15 cellular contexts compared by ENCODE assay signal in genomic region chr4:20520901-20521300, GRCh38.
A peak's percentile ranks its signal among the peaks of the same experiment; 100 is the strongest.
DNase-seq lines count a peak whose midpoint lies in the region; ATAC-seq and TF ChIP-seq lines count a peak whose summit lies in the region.
"Had no signal": no experiment of that assay in that cellular context is flagged by ENCODE, and none has a peak within 500 bp of the region (broad histone marks: within the 10 kb centered on the region; RNA-seq: fewer than 3 reads in every experiment).

No MANE protein-coding gene starts in this region.

- no peaks in the 10 kb centered on the region for H3K9me3 ChIP-seq in suprapubic skin
- H3K9me3 ChIP-seq: A549 had no signal

- ATAC-seq in HG03565 (IDR thresholded peaks at IDR 0.05; ENCODE audit: unreplicated experiment), result no peak
- ATAC-seq: activated CD4-positive, CD25-positive, alpha-beta regulatory T cell treated with anti-CD3 and anti-CD28 coated beads, Interleukin-2, amount 50 U/mL, for 24 hours; activated naive CD8-positive, alpha-beta T cell treated with anti-CD3 and anti-CD28 coated beads, Interleukin-2, amount 50 U/mL, for 24 hours had no signal

- TF ChIP-seq CTCF in suprapubic skin (IDR thresholded peaks at IDR 0.05), result no peak

- TF ChIP-seq POLR2A in suprapubic skin (IDR thresholded peaks at IDR 0.05), result no peak

- H3K27me3 ChIP-seq in suprapubic skin, result no peaks in the 10 kb centered on the region
- H3K27me3 ChIP-seq: dorsolateral prefrontal cortex, hepatocyte, neural progenitor cell had no signal

- no peaks in the 10 kb centered on the region for H3K4me1 ChIP-seq in suprapubic skin
- H3K4me1 ChIP-seq: A549, neural progenitor cell had no signal

- no peak for TF ChIP-seq EP300 in suprapubic skin (IDR thresholded peaks at IDR 0.05)

- DNase-seq in 8988T, result peak; percentile 20
- peak; percentile 53 for DNase-seq in HS-5 (ENCODE audit: low read depth)
- peak; percentile 67 for DNase-seq in astrocyte of the hippocampus (ENCODE audit: low read depth, low spot score)
- DNase-seq in glomerular visceral epithelial cell (ENCODE audit: extremely low spot score), result peak; percentile 55
- no peak for DNase-seq in activated T-cell treated with anti-CD3 and anti-CD28 coated beads, Interleukin-2, amount 50 U/mL, for 1 hour
- no peak for DNase-seq in suprapubic skin (ENCODE audit: low spot score in 2 of 2)
- no peak for DNase-seq in pons (ENCODE audit: low spot score)
- DNase-seq: activated naive CD8-positive, alpha-beta T cell treated with anti-CD3 and anti-CD28 coated beads, Interleukin-2, amount 50 U/mL, for 24 hours; activated T-cell treated with anti-CD3 and anti-CD28 coated beads for 4 hours; dorsolateral prefrontal cortex had no signal

- H3K36me3 ChIP-seq in suprapubic skin, result no peaks in the 10 kb centered on the region
- H3K36me3 ChIP-seq: neural progenitor cell had no signal

- no peak overlapping the region for H3K4me3 ChIP-seq in suprapubic skin
- H3K4me3 ChIP-seq: A549, dorsolateral prefrontal cortex, hepatocyte, neural progenitor cell had no signal

- no peak overlapping the region for H3K27ac ChIP-seq in suprapubic skin
- H3K27ac ChIP-seq: A549, dorsolateral prefrontal cortex, hepatocyte, neural progenitor cell had no signal

- whole genome bisulfite sequencing in suprapubic skin, result 69% methylated on average over 1 of the region's 1 CpG

Comparison
In these comparisons a context has a peak if more than half of its experiments do, and no peak if none do; other contexts are left out.
1. DNase-seq: peak in 8988T (single experiment), HS-5 (single experiment), astrocyte of the hippocampus (single experiment) and glomerular visceral epithelial cell (single experiment); none in activated T-cell treated with anti-CD3 and anti-CD28 coated beads, Interleukin-2, amount 50 U/mL, for 1 hour (single experiment), suprapubic skin (0 of 2) and pons (single experiment).